In genomic region chr16:2692948-2693651, GRCh38 we compare ENCODE assay signal across 10 cellular contexts.
DNase-seq lines count a peak whose midpoint lies in the region; ATAC-seq, FAIRE-seq and TF ChIP-seq lines count a peak whose summit lies in the region.
"Had no signal": no experiment of that assay in that cellular context is flagged by ENCODE, and none has a peak within 500 bp of the region (broad histone marks: within the 10 kb centered on the region; RNA-seq: fewer than 3 reads in every experiment).

No MANE protein-coding gene starts in this region.

- H3K4me3 Mint-ChIP-seq in nephron progenitor cell = peak overlapping the region; percentile 52

- H3K36me3 Mint-ChIP-seq in nephron progenitor cell (ENCODE audit: low read depth) = peaks cover 10% of the 10 kb centered on the region
- H3K36me3 Mint-ChIP-seq: IgD-negative memory B cell had no signal

- H3K4me1 ChIP-seq in BLaER1 = peaks cover 46% of the 10 kb centered on the region

- no peaks in the 10 kb centered on the region for H3K9me3 Mint-ChIP-seq in nephron progenitor cell
- H3K9me3 Mint-ChIP-seq: IgD-negative memory B cell had no signal

- peak overlapping the region; percentile 57 for H3K9ac ChIP-seq in BLaER1

- no peak for ATAC-seq in HG03139 (IDR thresholded peaks at IDR 0.05; ENCODE audit: unreplicated experiment)
- ATAC-seq: stimulated activated naive CD8-positive, alpha-beta T cell treated with anti-CD3 and anti-CD28 coated beads, Interleukin-15, Interleukin-2, amounts not matched to agents 100 U/mL and 50 U/mL, for 24 hours had no signal

- peak; percentile 86 for FAIRE-seq in RCC 7860 (lab: Jason Lieb, UNC)

- H3K36me3 ChIP-seq in BLaER1 = peaks cover 34% of the 10 kb centered on the region

- DNase-seq in RCC 7860 (ENCODE audit: low spot score) (peak; percentile 87), globus pallidus (ENCODE audit: low spot score) (peak; percentile 89), nephron progenitor cell (peak; percentile 31), LoVo (ENCODE audit: low spot score) (no peak), GM03348 (ENCODE audit: low spot score) (no peak), NCI-H446 treated with DMSO at 0.1 percent for 48 hours (lab: John Stamatoyannopoulos, UW) (no peak)
- DNase-seq: stimulated activated naive CD8-positive, alpha-beta T cell treated with anti-CD3 and anti-CD28 coated beads, Interleukin-15, Interleukin-2, amounts not matched to agents 100 U/mL and 50 U/mL, for 24 hours had no signal

- no peaks in the 10 kb centered on the region for H3K27me3 Mint-ChIP-seq in nephron progenitor cell (ENCODE audit: low read depth, poor library complexity)
- H3K27me3 Mint-ChIP-seq: IgD-negative memory B cell had no signal

- H3K4me3 ChIP-seq in BLaER1 = peak overlapping the region; percentile 57

- peak overlapping the region; percentile 94 for H3K27ac Mint-ChIP-seq in nephron progenitor cell
- H3K27ac Mint-ChIP-seq: IgD-negative memory B cell had no signal

- peaks cover 22% of the 10 kb centered on the region for H3K4me1 Mint-ChIP-seq in nephron progenitor cell

- peak overlapping the region; percentile 78 for H3K27ac ChIP-seq in BLaER1

- no peaks in the 10 kb centered on the region for H3K9me3 ChIP-seq in BLaER1

- peaks cover 65% of the 10 kb centered on the region for H4K20me1 ChIP-seq in BLaER1

- peak overlapping the region; percentile 97 for H3K4me2 ChIP-seq in BLaER1

- no peaks in the 10 kb centered on the region for H3K27me3 ChIP-seq in BLaER1

- no peak for TF ChIP-seq CTCF in nephron progenitor cell (IDR thresholded peaks at IDR 0.05)

Comparison
In these comparisons a context has a peak if more than half of its experiments do, and no peak if none do; other contexts are left out.
1. DNase-seq: peak in RCC 7860 (single experiment), globus pallidus (single experiment) and nephron progenitor cell (single experiment); none in LoVo (single experiment), GM03348 (single experiment) and NCI-H446 treated with DMSO at 0.1 percent for 48 hours (single experiment).